ENCODE assay signal across 13 cellular contexts in genomic region chr19:8567522-8568172, GRCh38. TPM values are rescaled to one million over a fixed set of nuclear protein-coding genes. Genes with fewer than 3 reads are reported as not detected.
A peak's percentile ranks its signal among the peaks of the same experiment; 100 is the strongest.
DNase-seq lines count a peak whose midpoint lies in the region; ATAC-seq and TF ChIP-seq lines count a peak whose summit lies in the region.
"Had no signal": no experiment of that assay in that cellular context is flagged by ENCODE, and none has a peak within 500 bp of the region (broad histone marks: within the 10 kb centered on the region; RNA-seq: fewer than 3 reads in every experiment).

No MANE protein-coding gene starts in this region.

- H3K27me3 ChIP-seq in colonic mucosa (no peaks in the 10 kb centered on the region), MG63 (no peaks in the 10 kb centered on the region), stomach (no peaks in the 10 kb centered on the region)
- H3K27me3 ChIP-seq: ascending aorta had no signal

- H3K4me3 ChIP-seq in colonic mucosa (no peak overlapping the region), MG63 (no peak overlapping the region), stomach (no peak overlapping the region)
- H3K4me3 ChIP-seq: ascending aorta had no signal

- no peak for TF ChIP-seq POLR2A in stomach (IDR thresholded peaks at IDR 0.05)

- TF ChIP-seq EP300 in stomach (IDR thresholded peaks at IDR 0.05) = no peak

- ATAC-seq in GM18909 (IDR thresholded peaks at IDR 0.05; ENCODE audit: poor library complexity, unreplicated experiment) = no peak

- no peaks in the 10 kb centered on the region for H3K36me3 ChIP-seq in colonic mucosa
- H3K36me3 ChIP-seq in MG63 = no peaks in the 10 kb centered on the region
- H3K36me3 ChIP-seq in stomach = no peaks in the 10 kb centered on the region
- H3K36me3 ChIP-seq: ascending aorta had no signal

- H3K9me3 ChIP-seq in colonic mucosa (no peaks in the 10 kb centered on the region), MG63 (no peaks in the 10 kb centered on the region), stomach (no peaks in the 10 kb centered on the region)
- H3K9me3 ChIP-seq: ascending aorta, Caco-2 had no signal

- no peak overlapping the region for H3K9ac ChIP-seq in colonic mucosa (ENCODE audit: low read depth in 2 of 2, low read length in 2 of 2)

- TF ChIP-seq CTCF in colonic mucosa (IDR thresholded peaks at IDR 0.05) = no peak
- no peak for TF ChIP-seq CTCF in stomach (IDR thresholded peaks at IDR 0.05)

- no peaks in the 10 kb centered on the region for H3K4me1 ChIP-seq in colonic mucosa
- H3K4me1 ChIP-seq in stomach = peaks cover 0 to 63% (median 5%) of the 10 kb centered on the region in 4 donors
- H3K4me1 ChIP-seq: ascending aorta, Caco-2 had no signal

- H3K27ac ChIP-seq in colonic mucosa (no peak overlapping the region), stomach (peak overlapping the region in 2 of 5 donors; percentile 75 to 77)
- H3K27ac ChIP-seq: ascending aorta had no signal

- 81 to 90% (median 88%) methylated on average over 15 of the region's 15 CpGs for WGBS in stomach, 5 donors

- intact Hi-C loops in colonic mucosa (cut with DNase I) (no loop called here), stomach (cut with DNase I; ENCODE audit: low total_unique reads) (no loop called here)

- DNase-seq in CD1c-positive myeloid dendritic cell (ENCODE audit: extremely low spot score) (peak; percentile 81), MV-4-11 (lab: John Stamatoyannopoulos, UW) (peak; percentile 80), colonic mucosa (peak; percentile 20), mucosa of gallbladder (ENCODE audit: low spot score) (peak; percentile 37), MG63 (no peak), H4 (ENCODE audit: low spot score) (no peak), stomach (no peak)
- DNase-seq: Caco-2; effector CD8-positive, alpha-beta T cell; stimulated activated CD4-positive, alpha-beta T cell treated with anti-CD3 and anti-CD28 coated beads, Interleukin-4, amount 100 ng/mL, for 24 hours had no signal

RNA-seq across cellular contexts. Expression of gene MYO1F, which starts 9.6 kb away (rescaled TPM):
- total RNA-seq in colonic mucosa (1 to 10 TPM; 4.7 to 9.1 TPM), mucosa of gallbladder (47.2 TPM), stomach (10 to 100 TPM; 10.5 to 54.8 (median 41.6) TPM)
- total RNA-seq in MG63 (2014; rRNA removed; shearing (Covaris generic); ENCODE audit: low replicate concordance) = not detected in 2 replicates
- total RNA-seq in H4 (2014; rRNA removed; shearing (Covaris generic)) = 0.17 TPM in 1 of 2 replicates, not detected in the other
- polyA plus RNA-seq in stomach = 1 to 10 TPM; 3.0 to 5.5 (median 4.4) TPM
- total RNA-seq: HT1080 had no signal

RNA-seq across cellular contexts. Expression of gene ADAMTS10, which starts 42.9 kb away (rescaled TPM):
- total RNA-seq in colonic mucosa (1 to 10 TPM; 3.9 TPM), mucosa of gallbladder (32.6 TPM), stomach (10 to 100 TPM in 3 of 5 donors, 1 to 10 TPM in 2; 2.3 to 28.5 (median 12.8) TPM)
- 4.7 and 17.0 TPM in 2 replicates for total RNA-seq in MG63 (2014; rRNA removed; shearing (Covaris generic); ENCODE audit: low replicate concordance)
- total RNA-seq in H4 (2014; rRNA removed; shearing (Covaris generic)) = 0.62 and 0.83 TPM in 2 replicates
- polyA plus RNA-seq in stomach = 1 to 10 TPM; 1.9 to 6.6 (median 5.7) TPM
- total RNA-seq: HT1080 had no signal

RNA-seq across cellular contexts. Expression of gene ZNF414, which starts 53.7 kb away (rescaled TPM):
- 10 to 100 TPM; 19.5 to 31.9 TPM for total RNA-seq in colonic mucosa
- total RNA-seq in mucosa of gallbladder = 32.8 TPM
- total RNA-seq in MG63 (2014; rRNA removed; shearing (Covaris generic); ENCODE audit: low replicate concordance) = 0.86 and 2.0 TPM in 2 replicates
- 7.0 and 9.3 TPM in 2 replicates for total RNA-seq in H4 (2014; rRNA removed; shearing (Covaris generic))
- 10 to 100 TPM in 3 of 5 donors, 1 to 10 TPM in 2; 1.8 to 28.4 (median 16.5) TPM for total RNA-seq in stomach
- 10 to 100 TPM; 19.9 to 32.7 (median 26.9) TPM for polyA plus RNA-seq in stomach

Comparison
In these comparisons a context has a peak if more than half of its experiments do, and no peak if none do; other contexts are left out.
1. DNase-seq: peak in CD1c-positive myeloid dendritic cell (single experiment), MV-4-11 (single experiment), colonic mucosa (single experiment) and mucosa of gallbladder (single experiment); none in MG63 (single experiment), H4 (single experiment) and stomach (single experiment).